In the genomic region with DNA sequence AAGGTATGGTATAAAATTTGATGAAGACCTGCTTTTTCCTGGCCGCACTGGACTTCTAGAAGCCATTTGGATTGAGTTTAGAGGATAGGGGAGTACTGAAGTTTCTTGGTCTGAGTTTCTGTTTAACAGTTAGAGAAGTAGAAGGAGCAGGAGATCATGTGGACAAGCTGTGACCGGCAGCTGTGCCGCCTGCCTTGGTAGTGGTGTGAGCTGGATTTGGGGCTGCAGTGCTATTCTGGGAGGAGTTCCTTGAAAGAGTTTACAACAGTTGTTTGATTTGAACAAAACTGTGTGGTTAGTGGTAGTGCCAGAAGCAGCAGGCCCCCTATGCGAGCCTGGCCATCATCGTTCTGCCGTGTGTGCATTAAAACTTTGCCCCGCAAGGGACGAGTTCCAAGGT, we compare ENCODE assay signal across 16 cellular contexts.
"Had no signal": no experiment of that assay in that cellular context is flagged by ENCODE, and none has a peak within 500 bp of the region (broad histone marks: within the 10 kb centered on the region; RNA-seq: fewer than 3 reads in every experiment).

No MANE protein-coding gene starts in this region.

- H3K9me3 ChIP-seq: neutrophil had no signal

- ATAC-seq: left lobe of liver; naive thymus-derived CD4-positive, alpha-beta T cell had no signal

- H3K36me3 ChIP-seq: neutrophil, right atrium auricular region, sigmoid colon had no signal

- H3K27ac ChIP-seq: coronary artery, dorsolateral prefrontal cortex, neutrophil, right atrium auricular region, sigmoid colon had no signal

- H3K4me3 ChIP-seq: coronary artery, dorsolateral prefrontal cortex, right atrium auricular region, sigmoid colon, smooth muscle cell had no signal

- H3K4me2 ChIP-seq: smooth muscle cell had no signal

- H3K27me3 ChIP-seq: dorsolateral prefrontal cortex, neutrophil, right atrium auricular region, sigmoid colon had no signal

- DNase-seq: effector CD8-positive, alpha-beta T cell; glutamatergic neuron; islet precursor cell; mammary epithelial cell; midbrain; naive thymus-derived CD4-positive, alpha-beta T cell; nephron progenitor cell; sigmoid colon; stimulated activated CD4-positive, alpha-beta T cell treated with anti-CD3 and anti-CD28 coated beads, Interleukin-2, amount 100 ng/mL, for 48 hours; stimulated activated naive CD4-positive, alpha-beta T cell treated with Interleukin-2 at 50 U/mL for 16 hours had no signal

- H3K4me1 ChIP-seq: right atrium auricular region, sigmoid colon had no signal
